In genomic region chr3:72048873-72049272, GRCh38 we compare ENCODE assay signal across 30 cellular contexts.
"Had no signal": no experiment of that assay in that cellular context is flagged by ENCODE, and none has a peak within 500 bp of the region (broad histone marks: within the 10 kb centered on the region; RNA-seq: fewer than 3 reads in every experiment).

No MANE protein-coding gene starts in this region.

- FAIRE-seq: RCC 7860 had no signal

- H3K27me3 ChIP-seq: MG63, SJCRH30 had no signal

- H2AFZ ChIP-seq: PC-9 had no signal

- H3K4me3 ChIP-seq: MG63, PC-9, SJCRH30, SK-N-MC had no signal

- H3K9me3 ChIP-seq: MG63, SJCRH30 had no signal

- ATAC-seq: Panc1, Right ventricle myocardium inferior, SK-N-SH treated with all-trans-retinoic acid at 6 μM for 48 hours had no signal

- H3K4me2 ChIP-seq: PC-9 had no signal

- H3K4me1 ChIP-seq: SJCRH30 had no signal

- DNase-seq: Kasumi-1, KG1, MG63, NCI-H1048, NCI-H1092 treated with DMSO at 0.1 percent for 48 hours, NCI-H1105 treated with DMSO at 0.1 percent for 48 hours, NCI-H1417, NCI-H1436 treated with DMSO at 0.1 percent for 48 hours, NCI-H1694 treated with DMSO at 0.1 percent for 48 hours, NCI-H187 treated with DMSO at 0.1 percent for 48 hours, NCI-H2029, NCI-H2081, NCI-H2171 treated with DMSO at 0.1 percent for 48 hours, NCI-H2227 treated with DMSO at 0.1 percent for 48 hours, NCI-H345, NCI-H446, NCI-H510A treated with DMSO at 0.1 percent for 48 hours, NCI-H524 treated with DMSO at 0.1 percent for 48 hours, NCI-H526 treated with DMSO at 0.1 percent for 48 hours, NCI-H774, PC-9, SHP77, SIG-M5, SJCRH30 had no signal

- H3K27ac ChIP-seq: PC-9, RWPE1, SJCRH30, SK-N-MC had no signal

- H3K36me3 ChIP-seq: MG63, SJCRH30 had no signal
